In the genomic region with DNA sequence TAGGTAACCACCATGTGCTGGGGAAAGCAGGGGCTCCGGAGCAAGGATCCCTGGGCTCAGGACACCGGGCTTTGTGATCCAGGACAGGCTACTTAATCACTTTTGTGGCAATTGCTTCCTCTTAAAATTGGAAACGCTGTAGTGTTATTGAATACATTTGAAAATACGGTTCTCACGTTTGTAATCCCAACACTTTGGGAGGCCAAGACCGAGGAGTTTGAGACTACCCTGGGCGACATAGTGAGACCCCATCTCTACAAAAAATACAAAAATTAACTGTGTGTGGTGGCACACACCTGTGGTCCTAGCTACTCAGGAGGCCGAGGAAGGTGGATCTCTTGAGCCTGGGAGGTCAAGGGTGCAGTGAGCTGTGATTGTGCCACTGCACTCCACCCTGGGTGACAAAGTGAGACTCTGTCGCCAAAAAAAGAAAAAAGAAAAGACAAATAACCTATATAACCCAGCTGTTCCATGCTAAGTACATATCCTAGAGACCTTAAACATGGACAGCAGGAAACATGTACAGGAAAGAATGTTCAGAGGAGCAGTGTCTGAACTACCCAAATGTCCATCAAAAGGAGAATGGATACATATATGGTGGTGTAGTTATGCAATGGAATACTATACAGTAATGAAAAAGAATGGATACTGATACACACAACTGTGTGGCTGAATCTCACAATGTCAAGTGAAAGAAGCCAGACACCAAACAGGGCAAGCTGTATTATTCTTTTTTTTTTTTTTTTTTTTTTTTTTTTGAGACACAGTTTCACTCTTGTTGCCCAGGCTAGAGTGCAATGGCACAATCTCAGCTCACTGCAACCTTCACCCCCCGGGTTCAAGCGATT, we compare ENCODE assay signal across 34 cellular contexts. TPM values are rescaled to one million over a fixed set of nuclear protein-coding genes. Genes with fewer than 3 reads are reported as not detected.
"Had no signal": no experiment of that assay in that cellular context is flagged by ENCODE, and none has a peak within 500 bp of the region (broad histone marks: within the 10 kb centered on the region; RNA-seq: fewer than 3 reads in every experiment).

No MANE protein-coding gene starts in this region.

- ATAC-seq: activated CD4-positive, CD25-positive, alpha-beta regulatory T cell treated with anti-CD3 and anti-CD28 coated beads, Interleukin-2, amount 50 U/mL, for 24 hours; activated CD8-positive, alpha-beta T cell treated with anti-CD3 and anti-CD28 coated beads for 36 hours; activated T-cell treated with anti-CD3 and anti-CD28 coated beads, Interleukin-2, amount 50 U/mL, for 4 hours; activated T-helper 17 cell treated with anti-CD3 and anti-CD28 coated beads, Interleukin-2, amount 50 U/mL, for 72 hours; body of pancreas; effector memory CD8-positive, alpha-beta T cell; foreskin keratinocyte; gastroesophageal sphincter; T-helper 17 cell had no signal

- H3K9me3 Mint-ChIP-seq: activated T-cell treated with anti-CD3 and anti-CD28 coated beads, Interleukin-2, amount 50 U/mL, for 4 hours; activated T-helper 17 cell treated with anti-CD3 and anti-CD28 coated beads, Interleukin-2, amount 50 U/mL, for 72 hours; effector memory CD8-positive, alpha-beta T cell; T-helper 2 cell treated with Interferon-gamma antibody and Interleukin-4, amounts not matched to agents 5 μg/mL and 100 μg/mL, for 36 hours had no signal

- H3K27ac Mint-ChIP-seq: activated B cell treated with CpG ODN at 0.5 μM for 24 hours; activated CD8-positive, alpha-beta T cell treated with anti-CD3 and anti-CD28 coated beads for 36 hours; activated naive CD8-positive, alpha-beta T cell; activated T-helper 17 cell treated with anti-CD3 and anti-CD28 coated beads, Interleukin-2, amount 50 U/mL, for 72 hours; effector memory CD8-positive, alpha-beta T cell; T-helper 17 cell; T-helper 2 cell treated with Interferon-gamma antibody and Interleukin-4, amounts not matched to agents 5 μg/mL and 100 μg/mL, for 36 hours had no signal

- DNase-seq: activated B cell treated with CpG ODN at 0.5 μM for 24 hours; activated CD4-positive, alpha-beta T cell treated with anti-CD3 and anti-CD28 coated beads for 48 hours; activated CD4-positive, alpha-beta T cell treated with anti-CD3 and anti-CD28 coated beads, Interleukin-2, amount 50 U/mL, for 1 hour; activated CD4-positive, alpha-beta T cell treated with anti-CD3 and anti-CD28 coated beads, Interleukin-2, amount 50 U/mL, for 48 hours; activated CD8-positive, alpha-beta memory T cell treated with anti-CD3 and anti-CD28 coated beads for 24 hours; activated CD8-positive, alpha-beta T cell treated with anti-CD3 and anti-CD28 coated beads for 36 hours; activated effector memory CD4-positive, alpha-beta T cell treated with Interleukin-2 at 50 U/mL for 16 hours; activated gamma-delta T cell treated with Interleukin-2 at 50 U/mL for 16 hours; activated naive CD4-positive, alpha-beta T cell treated with anti-CD3 and anti-CD28 coated beads, Interleukin-2, amount 50 U/mL, for 16 hours; activated naive CD4-positive, alpha-beta T cell treated with Interleukin-2 at 50 U/mL for 16 hours; activated T-cell treated with anti-CD3 and anti-CD28 coated beads, Interleukin-2, amount 50 U/mL, for 4 hours; amniotic stem cell; anterior cingulate cortex; body of pancreas; caudate nucleus; cortex of kidney; dermis blood vessel endothelial cell; effector CD4-positive, alpha-beta T cell; effector memory CD8-positive, alpha-beta T cell; erythroblast; foreskin keratinocyte; T-helper 1 cell; T-helper 17 cell; T1000; WERI-Rb-1 had no signal

- H3K9me3 ChIP-seq: body of pancreas, esophagus muscularis mucosa, gastroesophageal sphincter had no signal

- H3K4me3 Mint-ChIP-seq: activated B cell treated with CpG ODN at 0.5 μM for 24 hours; activated CD8-positive, alpha-beta T cell treated with anti-CD3 and anti-CD28 coated beads for 36 hours; activated naive CD8-positive, alpha-beta T cell; activated T-cell treated with anti-CD3 and anti-CD28 coated beads, Interleukin-2, amount 50 U/mL, for 4 hours; activated T-helper 17 cell treated with anti-CD3 and anti-CD28 coated beads, Interleukin-2, amount 50 U/mL, for 72 hours; effector memory CD8-positive, alpha-beta T cell; T-helper 17 cell; T-helper 2 cell treated with Interferon-gamma antibody and Interleukin-4, amounts not matched to agents 5 μg/mL and 100 μg/mL, for 36 hours had no signal

- H3K36me3 ChIP-seq: esophagus muscularis mucosa, gastroesophageal sphincter, WERI-Rb-1 had no signal

- H3K27me3 ChIP-seq: body of pancreas, foreskin keratinocyte had no signal

- H3K27ac ChIP-seq: body of pancreas, esophagus muscularis mucosa, foreskin keratinocyte, gastroesophageal sphincter, WERI-Rb-1 had no signal

- H3K4me3 ChIP-seq: body of pancreas, esophagus muscularis mucosa, gastroesophageal sphincter had no signal

- H3K4me1 Mint-ChIP-seq: activated B cell treated with CpG ODN at 0.5 μM for 24 hours; activated T-helper 17 cell treated with anti-CD3 and anti-CD28 coated beads, Interleukin-2, amount 50 U/mL, for 72 hours had no signal

- H3K4me1 ChIP-seq: esophagus muscularis mucosa, foreskin keratinocyte, gastroesophageal sphincter had no signal

- FAIRE-seq: colon had no signal

- H3K36me3 Mint-ChIP-seq: activated naive CD8-positive, alpha-beta T cell had no signal

RNA-seq across cellular contexts. Expression of gene PRODH2, which starts 0.6 kb away (rescaled TPM):
- total RNA-seq: activated B cell treated with CpG ODN at 0.5 μM for 24 hours; activated CD8-positive, alpha-beta T cell treated with anti-CD3 and anti-CD28 coated beads for 36 hours; activated T-cell treated with anti-CD3 and anti-CD28 coated beads, Interleukin-2, amount 50 U/mL, for 4 hours; chondrocyte; dermis blood vessel endothelial cell; esophagus muscularis mucosa; foreskin keratinocyte; gastroesophageal sphincter; glomerular endothelial cell; T-helper 17 cell had no signal
- polyA plus RNA-seq: foreskin keratinocyte had no signal

RNA-seq across cellular contexts. Expression of gene NPHS1, which starts 39.0 kb away (rescaled TPM):
- total RNA-seq: activated CD8-positive, alpha-beta T cell treated with anti-CD3 and anti-CD28 coated beads for 36 hours; chondrocyte; dermis blood vessel endothelial cell; esophagus muscularis mucosa; foreskin keratinocyte; gastroesophageal sphincter; glomerular endothelial cell; T-helper 17 cell had no signal
- polyA plus RNA-seq: foreskin keratinocyte had no signal

RNA-seq across cellular contexts. Expression of gene KIRREL2, which starts 43.4 kb away (rescaled TPM):
- total RNA-seq: activated B cell treated with CpG ODN at 0.5 μM for 24 hours, dermis blood vessel endothelial cell, esophagus muscularis mucosa, gastroesophageal sphincter, glomerular endothelial cell, T-helper 17 cell had no signal

RNA-seq across cellular contexts. Expression of gene APLP1, which starts 55.1 kb away (rescaled TPM):
- total RNA-seq: activated B cell treated with CpG ODN at 0.5 μM for 24 hours, T-helper 17 cell had no signal
